ENCODE assay signal across 17 cellular contexts in the genomic region with DNA sequence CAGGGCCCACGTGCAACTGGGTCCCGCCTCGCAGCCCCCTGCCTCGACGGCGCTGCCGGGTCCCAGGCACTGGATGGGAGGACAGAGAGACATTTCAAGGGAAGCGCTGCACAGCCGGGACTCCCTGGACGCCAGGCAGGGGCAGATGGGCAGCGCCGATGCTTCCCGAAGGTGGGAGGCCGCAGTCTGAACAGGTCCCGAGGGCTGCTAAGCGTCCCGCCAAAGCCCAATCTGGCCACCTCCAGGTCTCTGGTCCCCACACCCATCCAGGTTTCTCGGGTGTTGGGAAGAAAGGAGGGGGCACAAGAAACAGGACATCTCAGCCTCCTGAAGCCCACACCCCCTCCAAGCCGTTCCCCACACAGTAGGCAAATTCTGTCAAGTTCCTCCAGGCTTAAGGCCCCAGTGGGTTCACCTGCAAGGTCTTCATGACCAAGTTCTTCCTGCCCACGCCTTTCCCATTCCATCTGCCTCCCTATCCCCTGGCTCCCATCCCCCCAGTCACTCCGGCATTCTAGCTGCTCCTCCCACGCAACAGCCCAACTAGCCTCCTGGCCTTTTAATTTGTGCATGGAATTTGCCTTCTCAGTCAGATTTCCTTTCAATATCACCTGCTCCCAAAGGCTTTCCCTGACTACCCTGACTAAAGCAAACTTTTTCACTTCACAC. TPM values are rescaled to one million over a fixed set of nuclear protein-coding genes. Genes with fewer than 3 reads are reported as not detected.
DNase-seq lines count a peak whose midpoint lies in the region; TF ChIP-seq lines count a peak whose summit lies in the region.
"Had no signal": no experiment of that assay in that cellular context is flagged by ENCODE, and none has a peak within 500 bp of the region (broad histone marks: within the 10 kb centered on the region; RNA-seq: fewer than 3 reads in every experiment).

No MANE protein-coding gene starts in this region.

- no peak overlapping the region for H3K9ac ChIP-seq in iPS-18a (ENCODE audit: low read length)

- peak; percentile 12 for DNase-seq in GM13976 (ENCODE audit: low spot score)
- DNase-seq in HuH-7.5 (ENCODE audit: low spot score): peak; percentile 32
- peak; percentile 72 for DNase-seq in osteoblast (ENCODE audit: insufficient read length, low spot score, missing footprints)
- no peak for DNase-seq in NCI-H2196 treated with DMSO at 0.1 percent for 48 hours (lab: John Stamatoyannopoulos, UW; ENCODE audit: unreplicated experiment)
- no peak for DNase-seq in activated naive CD4-positive, alpha-beta T cell treated with anti-CD3 and anti-CD28 coated beads for 36 hours
- DNase-seq in NCI-H526 treated with DMSO at 0.1 percent for 48 hours (lab: John Stamatoyannopoulos, UW): no peak
- no peak for DNase-seq in LoVo (ENCODE audit: low spot score)
- DNase-seq: activated CD4-positive, CD25-positive, alpha-beta regulatory T cell; activated effector memory CD4-positive, alpha-beta T cell treated with Interleukin-2 at 50 U/mL for 16 hours; NCI-H187 treated with DMSO at 0.1 percent for 48 hours; Right ventricle myocardium superior; T-helper 2 cell; tibial artery had no signal

- H4K20me1 ChIP-seq in osteoblast (ENCODE audit: insufficient read depth, low read length): no peaks in the 10 kb centered on the region

- no peak overlapping the region for H3K4me2 ChIP-seq in osteoblast (ENCODE audit: insufficient read depth, low read length)

- H3K4me3 ChIP-seq in iPS-18a (ENCODE audit: low read length): peak overlapping the region; percentile 37
- H3K4me3 ChIP-seq in osteoblast (ENCODE audit: insufficient read depth, low read length): no peak overlapping the region
- H3K4me3 ChIP-seq: tibial artery had no signal

- no peaks in the 10 kb centered on the region for H3K79me2 ChIP-seq in osteoblast (ENCODE audit: insufficient read depth, low read length)

- H3K27ac Mint-ChIP-seq in activated naive CD4-positive, alpha-beta T cell treated with anti-CD3 and anti-CD28 coated beads for 36 hours: no peak overlapping the region

- H3K4me1 Mint-ChIP-seq in activated naive CD4-positive, alpha-beta T cell treated with anti-CD3 and anti-CD28 coated beads for 36 hours (ENCODE audit: low read depth): peaks cover 7% of the 10 kb centered on the region

- in situ Hi-C loops in GM13976 (cut with MboI; ENCODE audit: low sequenced_read_pairs, unreplicated experiment): no loop called here

- H3K4me3 Mint-ChIP-seq in activated naive CD4-positive, alpha-beta T cell treated with anti-CD3 and anti-CD28 coated beads for 36 hours: no peak overlapping the region

- H3K36me3 ChIP-seq in iPS-18a (ENCODE audit: control insufficient read depth, low read depth, low read length) (no peaks in the 10 kb centered on the region), osteoblast (ENCODE audit: insufficient read depth, low read length) (no peaks in the 10 kb centered on the region)
- H3K36me3 ChIP-seq: tibial artery had no signal

- H3K27ac ChIP-seq in iPS-18a (ENCODE audit: low read length) (no peak overlapping the region), osteoblast (ENCODE audit: low read depth, low read length) (no peak overlapping the region)
- H3K27ac ChIP-seq: tibial artery had no signal

- CTCF ChIA-PET in activated naive CD4-positive, alpha-beta T cell treated with anti-CD3 and anti-CD28 coated beads for 36 hours (lab: Charles Lee): no interaction called here

- no peaks in the 10 kb centered on the region for H3K36me3 Mint-ChIP-seq in activated naive CD4-positive, alpha-beta T cell treated with anti-CD3 and anti-CD28 coated beads for 36 hours (ENCODE audit: low read depth)

- no peaks in the 10 kb centered on the region for H3K9me3 Mint-ChIP-seq in activated naive CD4-positive, alpha-beta T cell treated with anti-CD3 and anti-CD28 coated beads for 36 hours

- no peak overlapping the region for H2AFZ ChIP-seq in osteoblast (ENCODE audit: low read length)

- H3K9me3 ChIP-seq in iPS-18a (ENCODE audit: control insufficient read depth, low read depth, low read length) (no peaks in the 10 kb centered on the region), osteoblast (ENCODE audit: low read depth, low read length) (no peaks in the 10 kb centered on the region)
- H3K9me3 ChIP-seq: tibial artery had no signal

- H3K27me3 Mint-ChIP-seq in activated naive CD4-positive, alpha-beta T cell treated with anti-CD3 and anti-CD28 coated beads for 36 hours (ENCODE audit: low read depth): peaks cover 41% of the 10 kb centered on the region

- peaks cover 71% of the 10 kb centered on the region for H3K27me3 ChIP-seq in iPS-18a (ENCODE audit: control insufficient read depth, insufficient read depth, low read length)
- H3K27me3 ChIP-seq in osteoblast (ENCODE audit: insufficient read depth, low read length): peaks cover 66% of the 10 kb centered on the region

- no peak for TF ChIP-seq CTCF in GM13976 (IDR thresholded peaks at IDR 0.05; ENCODE audit: borderline replicate concordance, control extremely low read depth, extremely low read depth, insufficient read depth, missing control alignments)
- no peak for TF ChIP-seq CTCF in osteoblast (IDR thresholded peaks at IDR 0.05; ENCODE audit: extremely low read depth, low read depth, low read length)

- peaks cover 10% of the 10 kb centered on the region for H3K4me1 ChIP-seq in iPS-18a (ENCODE audit: control insufficient read depth, low read depth, low read length)
- H3K4me1 ChIP-seq in osteoblast (ENCODE audit: insufficient read depth, low read length): peaks cover 4% of the 10 kb centered on the region

- intact Hi-C loops in activated naive CD4-positive, alpha-beta T cell treated with anti-CD3 and anti-CD28 coated beads for 36 hours (cut with micrococcal nuclease): no loop called here

RNA-seq across cellular contexts. Expression of a gene that starts 5.4 kb away (rescaled TPM):
- under 0.01 and 0.88 TPM in 2 replicates for total RNA-seq in osteoblast
- 1 to 10 TPM; 2.0 to 2.2 TPM for total RNA-seq in activated naive CD4-positive, alpha-beta T cell treated with anti-CD3 and anti-CD28 coated beads for 36 hours
- total RNA-seq: HT1080, NCI-H460 had no signal

RNA-seq across cellular contexts. Expression of a gene that starts 9.0 kb away (rescaled TPM):
- total RNA-seq in osteoblast: 0.29 and 0.36 TPM in 2 replicates
- total RNA-seq in activated naive CD4-positive, alpha-beta T cell treated with anti-CD3 and anti-CD28 coated beads for 36 hours: not detected
- total RNA-seq: esophagus mucosa, NCI-H460, Right ventricle myocardium superior had no signal

RNA-seq across cellular contexts. Expression of a gene that starts 10.3 kb away (rescaled TPM):
- under 0.01 TPM in 1 of 2 replicates, not detected in the other for total RNA-seq in osteoblast
- total RNA-seq in activated naive CD4-positive, alpha-beta T cell treated with anti-CD3 and anti-CD28 coated beads for 36 hours: not detected
- total RNA-seq: esophagus mucosa, HT1080, NCI-H460, Right ventricle myocardium superior had no signal

RNA-seq across cellular contexts. Expression of a gene that starts 34.6 kb away (rescaled TPM):
- total RNA-seq in osteoblast: 21.5 and 24.2 TPM in 2 replicates
- 10 to 100 TPM; 44.6 to 44.8 TPM for total RNA-seq in activated naive CD4-positive, alpha-beta T cell treated with anti-CD3 and anti-CD28 coated beads for 36 hours

RNA-seq across cellular contexts. Expression of a gene that starts 34.7 kb away (rescaled TPM):
- total RNA-seq in osteoblast: 36.2 and 40.1 TPM in 2 replicates
- total RNA-seq in activated naive CD4-positive, alpha-beta T cell treated with anti-CD3 and anti-CD28 coated beads for 36 hours: 10 to 100 TPM; 39.0 to 42.0 TPM

Comparison
In these comparisons a context has a peak if more than half of its experiments do, and no peak if none do; other contexts are left out.
1. DNase-seq: peak in GM13976 (single experiment), HuH-7.5 (single experiment) and osteoblast (single experiment); none in NCI-H2196 treated with DMSO at 0.1 percent for 48 hours (single experiment), activated naive CD4-positive, alpha-beta T cell treated with anti-CD3 and anti-CD28 coated beads for 36 hours (single experiment), NCI-H526 treated with DMSO at 0.1 percent for 48 hours (single experiment) and LoVo (single experiment).